ENCODE assay signal across 1 cellular context in genomic region chr12:47812797-47813490, GRCh38.
TF ChIP-seq lines count a peak whose summit lies in the region.

No MANE protein-coding gene starts in this region.

TF ChIP-seq in K562, 482 proteins besides CTCF, POLR2A, EP300 and RAD21 (continued from another document and continues in another):
- no peak for TF ChIP-seq ZBTB33 (CRISPR knock-in tag; IDR thresholded peaks at IDR 0.05)
- no peak for TF ChIP-seq FOXP4 (CRISPR knock-in tag; IDR thresholded peaks at IDR 0.05; ENCODE audit: borderline replicate concordance)
- no peak for TF ChIP-seq ZNF174 (CRISPR knock-in tag; IDR thresholded peaks at IDR 0.05)
- TF ChIP-seq TCF7L2 (IDR thresholded peaks at IDR 0.05; ENCODE audit: low read depth, low read length) = no peak
- no peak for TF ChIP-seq ZC3H11A (IDR thresholded peaks at IDR 0.05; ENCODE audit: low read depth, low read length)
- no peak for TF ChIP-seq PTTG1 (tag; IDR thresholded peaks at IDR 0.05; ENCODE audit: low read depth)
- TF ChIP-seq EGR1 (conservative IDR thresholded peaks at IDR 0.05) = peak; percentile 95
- TF ChIP-seq RBBP5 (IDR thresholded peaks at IDR 0.05; ENCODE audit: borderline replicate concordance, insufficient read depth, low read length, poor library complexity, severe bottlenecking) = peak; percentile 23
- TF ChIP-seq ZNF57 (CRISPR knock-in tag; IDR thresholded peaks at IDR 0.05) = peak; percentile 17; the same call in 1 of the 2 replicates
- TF ChIP-seq SRSF3 (IDR thresholded peaks at IDR 0.05; ENCODE audit: insufficient read depth, low read length) = no peak
- TF ChIP-seq ZNF655 (CRISPR knock-in tag; IDR thresholded peaks at IDR 0.05) = no peak
- TF ChIP-seq ESRRB (CRISPR knock-in tag; IDR thresholded peaks at IDR 0.05; ENCODE audit: borderline replicate concordance) = no peak
- no peak for TF ChIP-seq ZBED1 (IDR thresholded peaks at IDR 0.05)
- no peak for TF ChIP-seq LEF1 (IDR thresholded peaks at IDR 0.05)
- TF ChIP-seq ZBTB9 (CRISPR knock-in tag; IDR thresholded peaks at IDR 0.05) = peak; percentile 26; the same call in 1 of the 2 replicates
- TF ChIP-seq ZNF592 (IDR thresholded peaks at IDR 0.05) = no peak
- peak in 1 of 3 experiments; percentile 21 for TF ChIP-seq YY1 (IDR thresholded peaks at IDR 0.05; ENCODE audit: borderline replicate concordance in 1 of 3, control insufficient read depth in 1 of 3, extremely low read depth in 1 of 3, insufficient read depth in 3 of 3, insufficient read length in 1 of 3, insufficient replicate concordance in 2 of 3, low read depth in 1 of 3, low read length in 2 of 3)
- peak; percentile 2; the same call in 1 of the 2 replicates for TF ChIP-seq ZFX (CRISPR knock-in tag; IDR thresholded peaks at IDR 0.05)
- no peak for TF ChIP-seq ZBTB40 (IDR thresholded peaks at IDR 0.05)
- no peak for TF ChIP-seq ZBTB40 (CRISPR knock-in tag; IDR thresholded peaks at IDR 0.05)
- TF ChIP-seq SMARCA4 (IDR thresholded peaks at IDR 0.05) = peak; percentile 68
- TF ChIP-seq ETV6 (IDR thresholded peaks at IDR 0.05; ENCODE audit: borderline replicate concordance in 1 of 2, low read depth in 2 of 2, low read length in 1 of 2) = no peak
- TF ChIP-seq ETV6 (CRISPR knock-in tag; IDR thresholded peaks at IDR 0.05; ENCODE audit: borderline replicate concordance) = no peak
- TF ChIP-seq MTA2 (IDR thresholded peaks at IDR 0.05; ENCODE audit: low read depth) = no peak
- no peak for TF ChIP-seq TBP (optimal IDR thresholded peaks at IDR 0.05; ENCODE audit: low read depth, low read length)
- TF ChIP-seq RERE (CRISPR knock-in tag; IDR thresholded peaks at IDR 0.05; ENCODE audit: borderline replicate concordance) = no peak
- TF ChIP-seq CHD1 (IDR thresholded peaks at IDR 0.05; ENCODE audit: low read length) = no peak
- no peak for TF ChIP-seq XRCC4 (IDR thresholded peaks at IDR 0.05; ENCODE audit: extremely low read depth, insufficient read depth, insufficient read length)
- no peak for TF ChIP-seq TAL1 (IDR thresholded peaks at IDR 0.05)
